ENCODE assay signal across 15 cellular contexts in the genomic region with DNA sequence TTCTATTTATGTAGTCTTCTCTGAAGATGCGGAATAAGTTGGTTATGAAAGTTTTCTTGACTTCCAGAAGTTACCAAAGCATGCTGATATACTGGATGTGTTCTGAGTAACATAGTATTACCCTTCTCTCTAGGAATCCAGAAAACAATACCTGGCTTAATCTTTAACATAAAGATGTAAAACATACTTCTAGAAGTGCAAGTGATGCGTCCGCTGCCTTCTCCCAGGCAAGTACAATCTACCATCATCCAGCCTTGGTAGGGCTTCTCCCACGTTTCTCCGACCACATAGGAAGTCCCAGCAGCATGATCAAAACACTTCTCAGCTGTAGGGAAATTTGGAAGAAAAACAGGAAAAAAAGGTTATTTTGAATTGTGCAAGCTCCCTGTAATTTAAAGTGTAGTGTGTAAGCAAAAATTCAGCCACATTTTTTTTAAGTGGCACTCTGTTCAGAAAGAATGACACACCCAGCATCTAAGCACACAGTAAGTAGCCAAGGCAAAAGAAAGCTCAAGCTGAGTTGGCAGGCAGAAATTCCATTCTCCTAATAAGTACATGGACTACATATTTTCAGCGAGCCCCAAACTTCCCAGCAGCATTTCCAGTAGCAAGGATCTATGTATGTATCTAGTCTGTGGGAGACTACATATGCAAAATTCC. TPM values are rescaled to one million over a fixed set of nuclear protein-coding genes. Genes with fewer than 3 reads are reported as not detected.
DNase-seq lines count a peak whose midpoint lies in the region; ATAC-seq, FAIRE-seq and TF ChIP-seq lines count a peak whose summit lies in the region.
"Had no signal": no experiment of that assay in that cellular context is flagged by ENCODE, and none has a peak within 500 bp of the region (broad histone marks: within the 10 kb centered on the region; RNA-seq: fewer than 3 reads in every experiment).

No MANE protein-coding gene starts in this region.

- RAD21 ChIA-PET in HCT116 (lab: Charles Lee; ENCODE audit: low non-redundant PET in 1 of 2, low total read pairs in 2 of 2, uncharacterized antibody in 2 of 2, unreplicated experiment in 2 of 2), result no interaction called here

- no peaks in the 10 kb centered on the region for H3K9me2 ChIP-seq in HCT116 (ENCODE audit: insufficient read depth)

- no TSS peak for BruUV-seq in HCT116 (replicated peaks; lab: Mats Ljungman, UMichigan)

- no peak for TF ChIP-seq EP300 in transverse colon (IDR thresholded peaks at IDR 0.05; ENCODE audit: low read depth)

- no peak for TF ChIP-seq CTCF in HCT116 (IDR thresholded peaks at IDR 0.05 in 2 of 3, conservative IDR thresholded peaks at IDR 0.05 in 1 of 3; ENCODE audit: borderline replicate concordance in 1 of 3, insufficient read depth in 1 of 3, low read depth in 2 of 3, low read length in 2 of 3)
- TF ChIP-seq CTCF in cardiac fibroblast (IDR thresholded peaks at IDR 0.05; ENCODE audit: low read depth, low read length), result no peak
- no peak for TF ChIP-seq CTCF in transverse colon (IDR thresholded peaks at IDR 0.05)

- H3K27ac ChIP-seq in HCT116 (ENCODE audit: low read depth, low read length), result no peak overlapping the region
- peak overlapping the region; percentile 86 to 94 (median 88) for H3K27ac ChIP-seq in transverse colon
- H3K27ac ChIP-seq: right atrium auricular region had no signal

- no peaks in the 10 kb centered on the region for H3K27me3 ChIP-seq in HCT116 (ENCODE audit: insufficient read depth, low read length)
- peaks cover 18% of the 10 kb centered on the region for H3K27me3 ChIP-seq in transverse colon
- H3K27me3 ChIP-seq: right atrium auricular region had no signal

- no peak overlapping the region for H3K4me2 ChIP-seq in HCT116 (ENCODE audit: low read length)

- FAIRE-seq in GM12891 (lab: Jason Lieb, UNC), result no peak
- FAIRE-seq: TTC549 had no signal

- POLR2A ChIA-PET in HCT116 (lab: Charles Lee), result no interaction called here

- no peaks in the 10 kb centered on the region for H4K20me1 ChIP-seq in HCT116 (ENCODE audit: insufficient read depth)

- 45 to 74% methylated on average over 4 to 6 of the region's 6 CpGs for WGBS in transverse colon (ENCODE audit: low coverage in 1 of 2), 2 donors

- H2AFZ ChIP-seq in HCT116 (ENCODE audit: low read depth, low read length, poor library complexity, severe bottlenecking), result peak overlapping the region; percentile 27

- no peak overlapping the region for H3K4me3 ChIP-seq in HCT116 (replicated peaks in 1 of 2; ENCODE audit: low read depth in 1 of 2, low read length in 2 of 2)
- H3K4me3 ChIP-seq in cardiac fibroblast (replicated peaks in 1 of 2; ENCODE audit: low read depth in 2 of 2, low read length in 2 of 2), result peak overlapping the region; percentile 26 to 85
- H3K4me3 ChIP-seq in transverse colon, result no peak overlapping the region
- H3K4me3 ChIP-seq: right atrium auricular region had no signal

- no peaks in the 10 kb centered on the region for H3K36me3 ChIP-seq in HCT116 (ENCODE audit: control insufficient read depth in 1 of 2, insufficient read depth in 2 of 2, low read length in 2 of 2)
- H3K36me3 ChIP-seq in transverse colon, result peaks cover 0 to 7% (median 3%) of the 10 kb centered on the region in 4 donors

- no peaks in the 10 kb centered on the region for H3K79me2 ChIP-seq in HCT116 (ENCODE audit: insufficient read depth, low read length)

- H3K4me1 ChIP-seq in HCT116 (ENCODE audit: control insufficient read depth in 1 of 2, insufficient read depth in 2 of 2, low read length in 2 of 2) (peaks cover 16 to 28% of the 10 kb centered on the region in 2 experiments), transverse colon (peaks cover 0 to 6% (median 2%) of the 10 kb centered on the region in 4 donors)

- no peak for TF ChIP-seq RAD21 in HCT116 (IDR thresholded peaks at IDR 0.05; ENCODE audit: low read depth)

- intact Hi-C loops in HCT116 (cut with micrococcal nuclease) (no loop called here), transverse colon (cut with DNase I; ENCODE audit: low total_unique reads) (loop anchor here (5.0 to 10.0 kb wide), 2 partner anchors 194 to 487 kb away; no protein-coding TSS in a partner anchor)

- H3K9me3 ChIP-seq in HCT116 (ENCODE audit: control insufficient read depth in 1 of 2, insufficient read depth in 1 of 2, low read depth in 1 of 2, low read length in 2 of 2) (no peaks in the 10 kb centered on the region), transverse colon (no peaks in the 10 kb centered on the region)
- H3K9me3 ChIP-seq: right atrium auricular region had no signal

- CTCF ChIA-PET in HCT116 (lab: Charles Lee), result no interaction called here

- TF ChIP-seq POLR2A in HCT116 (IDR thresholded peaks at IDR 0.05; ENCODE audit: borderline replicate concordance, extremely low read depth, insufficient read depth, insufficient read length), result no peak
- TF ChIP-seq POLR2A in transverse colon (IDR thresholded peaks at IDR 0.05), result no peak
- no peak for TF ChIP-seq POLR2A in GM12891 (IDR thresholded peaks at IDR 0.05; ENCODE audit: low read depth, low read length)

- no peak for ATAC-seq in HCT116
- ATAC-seq in HG02623 (IDR thresholded peaks at IDR 0.05; ENCODE audit: unreplicated experiment), result no peak
- ATAC-seq: activated CD8-positive, alpha-beta memory T cell treated with anti-CD3 and anti-CD28 coated beads, Interleukin-2, amount 10 ng/mL, durations not matched to agents 7 days and 5 days had no signal

- H3K9ac ChIP-seq in HCT116 (ENCODE audit: low read length), result no peak overlapping the region

- no peak for DNase-seq in HCT116 (ENCODE audit: low read depth, low spot score)
- peak; percentile 77 to 80 for DNase-seq in cardiac fibroblast (ENCODE audit: low read depth in 2 of 2)
- DNase-seq in kidney glomerular epithelial cell (lab: John Stamatoyannopoulos, UW), result peak; percentile 42
- DNase-seq in transverse colon, result no peak
- no peak for DNase-seq in GM12891 (ENCODE audit: insufficient read length, low spot score)
- no peak for DNase-seq in NCI-H2029 (lab: John Stamatoyannopoulos, UW)
- DNase-seq in NCI-H1417 treated with DMSO at 0.1 percent for 48 hours (lab: John Stamatoyannopoulos, UW), result no peak
- DNase-seq: activated CD8-positive, alpha-beta memory T cell treated with anti-CD3 and anti-CD28 coated beads, Interleukin-2, amount 10 ng/mL, durations not matched to agents 7 days and 5 days; activated naive CD4-positive, alpha-beta T cell treated with anti-CD3 and anti-CD28 coated beads, Interleukin-2, amount 50 U/mL, for 16 hours; NCI-H1092; NCI-H524; Right ventricle myocardium superior had no signal

- in situ Hi-C loops in transverse colon (cut with MboI; ENCODE audit: low pct_ligation_motif_present in 1 of 4, low pct_unique_long_range_greater_than_20kb in 1 of 4, low sequenced_read_pairs in 3 of 4), result no loop called here

TF ChIP-seq in HCT116, 20 proteins besides CTCF, POLR2A, EP300 and RAD21 (continues in another document):
- TF ChIP-seq CEBPB (IDR thresholded peaks at IDR 0.05; ENCODE audit: low read depth), result no peak
- TF ChIP-seq, protein P1, sequence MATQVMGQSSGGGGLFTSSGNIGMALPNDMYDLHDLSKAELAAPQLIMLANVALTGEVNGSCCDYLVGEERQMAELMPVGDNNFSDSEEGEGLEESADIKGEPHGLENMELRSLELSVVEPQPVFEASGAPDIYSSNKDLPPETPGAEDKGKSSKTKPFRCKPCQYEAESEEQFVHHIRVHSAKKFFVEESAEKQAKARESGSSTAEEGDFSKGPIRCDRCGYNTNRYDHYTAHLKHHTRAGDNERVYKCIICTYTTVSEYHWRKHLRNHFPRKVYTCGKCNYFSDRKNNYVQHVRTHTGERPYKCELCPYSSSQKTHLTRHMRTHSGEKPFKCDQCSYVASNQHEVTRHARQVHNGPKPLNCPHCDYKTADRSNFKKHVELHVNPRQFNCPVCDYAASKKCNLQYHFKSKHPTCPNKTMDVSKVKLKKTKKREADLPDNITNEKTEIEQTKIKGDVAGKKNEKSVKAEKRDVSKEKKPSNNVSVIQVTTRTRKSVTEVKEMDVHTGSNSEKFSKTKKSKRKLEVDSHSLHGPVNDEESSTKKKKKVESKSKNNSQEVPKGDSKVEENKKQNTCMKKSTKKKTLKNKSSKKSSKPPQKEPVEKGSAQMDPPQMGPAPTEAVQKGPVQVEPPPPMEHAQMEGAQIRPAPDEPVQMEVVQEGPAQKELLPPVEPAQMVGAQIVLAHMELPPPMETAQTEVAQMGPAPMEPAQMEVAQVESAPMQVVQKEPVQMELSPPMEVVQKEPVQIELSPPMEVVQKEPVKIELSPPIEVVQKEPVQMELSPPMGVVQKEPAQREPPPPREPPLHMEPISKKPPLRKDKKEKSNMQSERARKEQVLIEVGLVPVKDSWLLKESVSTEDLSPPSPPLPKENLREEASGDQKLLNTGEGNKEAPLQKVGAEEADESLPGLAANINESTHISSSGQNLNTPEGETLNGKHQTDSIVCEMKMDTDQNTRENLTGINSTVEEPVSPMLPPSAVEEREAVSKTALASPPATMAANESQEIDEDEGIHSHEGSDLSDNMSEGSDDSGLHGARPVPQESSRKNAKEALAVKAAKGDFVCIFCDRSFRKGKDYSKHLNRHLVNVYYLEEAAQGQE (IDR thresholded peaks at IDR 0.05; ENCODE audit: low read depth), result no peak

TF ChIP-seq in GM12891, 5 proteins besides CTCF, POLR2A, EP300 and RAD21:
- TF ChIP-seq TAF1 (IDR thresholded peaks at IDR 0.05; ENCODE audit: low read depth, low read length) (no peak), POU2F2 (IDR thresholded peaks at IDR 0.05; ENCODE audit: low read depth, low read length) (no peak), POLR2AphosphoS5 (IDR thresholded peaks at IDR 0.05; ENCODE audit: low read depth, low read length) (no peak), PAX5 (IDR thresholded peaks at IDR 0.05; ENCODE audit: insufficient read depth, low read length, severe bottlenecking) (no peak), SPI1 (IDR thresholded peaks at IDR 0.05; ENCODE audit: low read depth, low read length) (no peak)

RNA-seq across cellular contexts. Expression of a gene that starts 5.2 kb away (rescaled TPM):
- total RNA-seq in HCT116 (2021; ENCODE audit: unreplicated experiment), result 11.1 TPM
- 5.3 and 6.3 TPM in 2 replicates for polyA plus RNA-seq in HCT116 (2012)
- total RNA-seq in transverse colon, result 100 to 1,000 TPM; 169 to 686 (median 215) TPM
- 0.45 TPM for polyA plus RNA-seq in GM12891 (2012; ENCODE audit: low read depth, missing spikeins)

Comparison
In these comparisons a context has a peak if more than half of its experiments do, and no peak if none do; other contexts are left out.
1. DNase-seq: peak in cardiac fibroblast (2 of 2) and kidney glomerular epithelial cell (single experiment); none in HCT116 (single experiment), transverse colon (single experiment), GM12891 (single experiment), NCI-H2029 (single experiment) and NCI-H1417 treated with DMSO at 0.1 percent for 48 hours (single experiment).
2. H3K4me3 ChIP-seq: peak in cardiac fibroblast (2 of 2); none in HCT116 (0 of 2) and transverse colon (0 of 4).
3. RNA of a gene that starts 5.2 kb away (total RNA-seq): 169 to 686 TPM in transverse colon; 11.1 TPM in HCT116 (single experiment); every median in the first group is over 10 times any median in the second.